In genomic region chr13:85503797-85504196, GRCh38 we compare ENCODE assay signal across 28 cellular contexts.
A peak's percentile ranks its signal among the peaks of the same experiment; 100 is the strongest.
DNase-seq lines count a peak whose midpoint lies in the region; ATAC-seq, FAIRE-seq and TF ChIP-seq lines count a peak whose summit lies in the region.
"Had no signal": no experiment of that assay in that cellular context is flagged by ENCODE, and none has a peak within 500 bp of the region (broad histone marks: within the 10 kb centered on the region; RNA-seq: fewer than 3 reads in every experiment).

No MANE protein-coding gene starts in this region.

- no peak overlapping the region for H3K4me3 ChIP-seq in breast epithelium
- no peak overlapping the region for H3K4me3 ChIP-seq in upper lobe of right lung
- H3K4me3 ChIP-seq: BLaER1, cardiac muscle cell, dorsolateral prefrontal cortex, gastroesophageal sphincter had no signal

- no peaks in the 10 kb centered on the region for H3K4me1 ChIP-seq in breast epithelium
- no peaks in the 10 kb centered on the region for H3K4me1 ChIP-seq in upper lobe of right lung
- H3K4me1 ChIP-seq: BLaER1, gastroesophageal sphincter had no signal

- ATAC-seq in esophagus mucosa (peak; percentile 57), upper lobe of right lung (no peak)
- ATAC-seq: activated T-cell treated with anti-CD3 and anti-CD28 coated beads, Interleukin-2, amount 50 U/mL, for 72 hours; gastroesophageal sphincter; sciatic nerve had no signal

- H3K9me3 Mint-ChIP-seq in MCF 10A (ENCODE audit: unreplicated experiment), result no peaks in the 10 kb centered on the region
- H3K9me3 Mint-ChIP-seq: activated T-cell treated with anti-CD3 and anti-CD28 coated beads, Interleukin-2, amount 50 U/mL, for 72 hours had no signal

- no peaks in the 10 kb centered on the region for H3K27me3 Mint-ChIP-seq in MCF 10A (ENCODE audit: insufficient read depth, unreplicated experiment)
- H3K27me3 Mint-ChIP-seq: activated naive CD8-positive, alpha-beta T cell; IgD-negative memory B cell; memory B cell; naive B cell had no signal

- H3K4me3 Mint-ChIP-seq in MCF 10A (ENCODE audit: unreplicated experiment), result no peak overlapping the region
- H3K4me3 Mint-ChIP-seq: activated naive CD8-positive, alpha-beta T cell; activated T-cell treated with anti-CD3 and anti-CD28 coated beads, Interleukin-2, amount 50 U/mL, for 72 hours; IgD-negative memory B cell; memory B cell; naive B cell had no signal

- CTCF ChIA-PET in MCF 10A (lab: Yijun Ruan, JAX), result no interaction called here

- POLR2A ChIA-PET in MCF 10A (lab: Yijun Ruan, JAX), result no interaction called here

- peaks cover 23% of the 10 kb centered on the region for H3K4me1 Mint-ChIP-seq in MCF 10A (ENCODE audit: insufficient read depth, unreplicated experiment)
- H3K4me1 Mint-ChIP-seq: IgD-negative memory B cell, memory B cell, naive B cell had no signal

- TF ChIP-seq CTCF in MCF 10A (IDR thresholded peaks at IDR 0.05; ENCODE audit: unreplicated experiment), result no peak
- no peak for TF ChIP-seq CTCF in breast epithelium (IDR thresholded peaks at IDR 0.05)
- no peak for TF ChIP-seq CTCF in upper lobe of right lung (IDR thresholded peaks at IDR 0.05)

- no peaks in the 10 kb centered on the region for H3K36me3 Mint-ChIP-seq in MCF 10A (ENCODE audit: insufficient read depth, unreplicated experiment)
- H3K36me3 Mint-ChIP-seq: activated naive CD8-positive, alpha-beta T cell; memory B cell; naive B cell had no signal

- no TSS peak for BruUV-seq in MCF 10A (replicated peaks; lab: Mats Ljungman, UMichigan)

- H3K27ac Mint-ChIP-seq in MCF 10A (ENCODE audit: low read depth, unreplicated experiment), result peak overlapping the region; percentile 32
- H3K27ac Mint-ChIP-seq: activated naive CD8-positive, alpha-beta T cell; activated T-cell treated with anti-CD3 and anti-CD28 coated beads, Interleukin-2, amount 50 U/mL, for 72 hours; IgD-negative memory B cell; memory B cell; naive B cell had no signal

- no peaks in the 10 kb centered on the region for H3K27me3 ChIP-seq in breast epithelium
- H3K27me3 ChIP-seq in upper lobe of right lung, result no peaks in the 10 kb centered on the region
- H3K27me3 ChIP-seq: BLaER1, cardiac muscle cell, dorsolateral prefrontal cortex, gastroesophageal sphincter had no signal

- H3K27ac ChIP-seq in breast epithelium (no peak overlapping the region), upper lobe of right lung (no peak overlapping the region)
- H3K27ac ChIP-seq: BLaER1, cardiac muscle cell, dorsolateral prefrontal cortex, gastroesophageal sphincter, HL-60 had no signal

- H3K36me3 ChIP-seq in breast epithelium (no peaks in the 10 kb centered on the region), upper lobe of right lung (no peaks in the 10 kb centered on the region)
- H3K36me3 ChIP-seq: BLaER1, cardiac muscle cell, gastroesophageal sphincter had no signal

- TF ChIP-seq POLR2A in breast epithelium (IDR thresholded peaks at IDR 0.05), result no peak

- DNase-seq in MCF 10A (ENCODE audit: unreplicated experiment), result peak; percentile 33
- DNase-seq in breast epithelium (ENCODE audit: low spot score in 2 of 2), result no peak
- peak; percentile 90 for DNase-seq in SK-MEL-5 (ENCODE audit: low read depth, low spot score)
- peak; percentile 7 for DNase-seq in urothelium cell line (ENCODE audit: low spot score)
- DNase-seq in upper lobe of right lung, result no peak
- DNase-seq in NCI-H1930 (lab: John Stamatoyannopoulos, UW), result no peak
- DNase-seq in NCI-H2196 (lab: John Stamatoyannopoulos, UW; ENCODE audit: unreplicated experiment), result no peak
- DNase-seq: 8988T; activated CD4-positive, CD25-positive, alpha-beta regulatory T cell; activated T-cell treated with anti-CD3 and anti-CD28 coated beads, Interleukin-2, amount 50 U/mL, for 72 hours; Calu3; dorsolateral prefrontal cortex; kidney glomerular epithelial cell; naive B cell; NCI-H187 treated with DMSO at 0.1 percent for 48 hours; NCI-H446 treated with DMSO at 0.1 percent for 48 hours; NK-92 treated with Interleukin-12 subunit alpha and Interleukin-12 subunit beta, amount 100 ng/mL, for 24 hours; substantia nigra had no signal

- intact Hi-C loops in MCF 10A (cut with micrococcal nuclease), result loop anchor here (10.0 kb wide), 1 partner anchor 291 kb away; the partner anchor contains the start of gene SLITRK6
- intact Hi-C loops in breast epithelium (cut with DNase I; ENCODE audit: low total_unique reads), result no loop called here
- intact Hi-C loops in upper lobe of right lung (cut with DNase I), result no loop called here

- H3K9me3 ChIP-seq in breast epithelium (peaks cover 0 to 9% of the 10 kb centered on the region in 2 donors), upper lobe of right lung (no peaks in the 10 kb centered on the region)
- H3K9me3 ChIP-seq: BLaER1, gastroesophageal sphincter had no signal

- no peak for FAIRE-seq in urothelium cell line (lab: Jason Lieb, UNC)
- FAIRE-seq: G401.6 had no signal

- in situ Hi-C loops in SK-MEL-5 (cut with HindIII; ENCODE audit: low pct_unique_long_range_greater_than_20kb, low sequenced_read_pairs), result no loop called here

Comparison
In these comparisons a context has a peak if more than half of its experiments do, and no peak if none do; other contexts are left out.
1. DNase-seq: peak in MCF 10A (single experiment), SK-MEL-5 (single experiment) and urothelium cell line (single experiment); none in breast epithelium (0 of 2), upper lobe of right lung (single experiment), NCI-H1930 (0 of 2) and NCI-H2196 (single experiment).